13 cellular contexts compared by ENCODE assay signal in genomic region chr11:65113839-65114238, GRCh38. TPM values are rescaled to one million over a fixed set of nuclear protein-coding genes. Genes with fewer than 3 reads are reported as not detected.
DNase-seq lines count a peak whose midpoint lies in the region; ATAC-seq, FAIRE-seq and TF ChIP-seq lines count a peak whose summit lies in the region.
"Had no signal": no experiment of that assay in that cellular context is flagged by ENCODE, and none has a peak within 500 bp of the region (broad histone marks: within the 10 kb centered on the region; RNA-seq: fewer than 3 reads in every experiment).

No MANE protein-coding gene starts in this region.

- no peak overlapping the region for H2BK12ac ChIP-seq in H1 (ENCODE audit: low read depth, low read length)

- no peak for DNase-seq in T-helper 1 cell
- DNase-seq in RWPE1 (ENCODE audit: low spot score): no peak
- no peak for DNase-seq in H1 (ENCODE audit: low read depth in 1 of 2, low spot score in 2 of 2)
- DNase-seq in osteocyte (ENCODE audit: extremely low spot score, unreplicated experiment): no peak
- no peak for DNase-seq in Right ventricle myocardium superior
- DNase-seq in GM10248 (ENCODE audit: extremely low spot score): no peak
- DNase-seq: EL; hippocampal formation; NCI-H1930; stimulated activated CD4-positive, alpha-beta T cell treated with anti-CD3 and anti-CD28 coated beads, Interleukin-12 subunit alpha, Interleukin-12 subunit beta, amount 100 ng/mL, for 4 hours had no signal

- peaks cover 0 to 10% (median 3%) of the 10 kb centered on the region in 4 experiments; a peak in 2 of 8 replicates for H3K36me3 ChIP-seq in H1 (ENCODE audit: control insufficient read depth in 2 of 4, insufficient read depth in 4 of 4, low read length in 3 of 4)

- H3K14ac ChIP-seq in H1 (ENCODE audit: insufficient read length): no peak overlapping the region

- no peak overlapping the region for H2AK5ac ChIP-seq in H1 (ENCODE audit: low read depth, low read length)

- ATAC-seq in Right ventricle myocardium superior (ENCODE audit: poor library complexity): no peak
- ATAC-seq in HG03159 (IDR thresholded peaks at IDR 0.05; ENCODE audit: unreplicated experiment): no peak
- ATAC-seq: mucosa of descending colon had no signal

- no peak for FAIRE-seq in H1 (lab: Jason Lieb, UNC)

- TF ChIP-seq POLR2A in H1 (IDR thresholded peaks at IDR 0.05; ENCODE audit: control extremely low read depth in 1 of 2, low read depth in 2 of 2, low read length in 2 of 2): no peak

- no peaks in the 10 kb centered on the region for H3K9me3 Mint-ChIP-seq in T-helper 1 cell treated with Interleukin-12 subunit alpha and Interleukin-12 subunit beta and Interleukin-4 antibody, amounts not matched to agents 30 μg/mL and 1 μg/mL, for 36 hours
- no peaks in the 10 kb centered on the region for H3K9me3 Mint-ChIP-seq in osteocyte (ENCODE audit: unreplicated experiment)

- H3K4me3 Mint-ChIP-seq in T-helper 1 cell treated with Interleukin-12 subunit alpha and Interleukin-12 subunit beta and Interleukin-4 antibody, amounts not matched to agents 30 μg/mL and 1 μg/mL, for 36 hours: peak overlapping the region; percentile 90
- H3K4me3 Mint-ChIP-seq in osteocyte (ENCODE audit: unreplicated experiment): peak overlapping the region; percentile 86

- no peak overlapping the region for H3K9ac ChIP-seq in H1 (replicated peaks in 1 of 4; ENCODE audit: extremely low read depth in 1 of 4, low read depth in 3 of 4, low read length in 3 of 4)

- intact Hi-C loops in Right ventricle myocardium superior (cut with DNase I): loop anchor here (10.0 kb wide), 1 partner anchor 269 kb away; the partner anchor contains the start of gene CDC42BPG

- no peak overlapping the region for H2BK5ac ChIP-seq in H1 (ENCODE audit: low read depth, low read length)

- no peak overlapping the region for H2BK20ac ChIP-seq in H1 (ENCODE audit: low read length)

- peak overlapping the region; percentile 71 to 95; a peak in 2 of 4 replicates for H3K4me2 ChIP-seq in H1 (ENCODE audit: insufficient read depth in 1 of 2, low read depth in 2 of 2, low read length in 2 of 2)

- POLR2A ChIA-PET in RWPE1 (lab: Yijun Ruan, JAX; ENCODE audit: low non-redundant PET) (no interaction called here), H1 (lab: Charles Lee; ENCODE audit: partially characterized antibody) (interaction anchor here (1.1 to 17.4 kb wide), 14 partner anchors 8 to 266 kb away, joined by 3 to 305 read pairs (median 6); partner anchors contain the start of genes ARL2, CAPN1, FAU and MRPL49), GM10248 (lab: Yijun Ruan, JAX) (interaction anchor here (1.6 kb wide), 1 partner anchor 8 kb away, joined by 10 read pairs; the partner anchor contains the start of genes FAU and MRPL49)

- H3K4me3 ChIP-seq in H1 (ENCODE audit: extremely low read depth in 1 of 4, insufficient read depth in 2 of 4, low read depth in 3 of 4, low read length in 4 of 4): peak overlapping the region in 1 of 4 experiments; percentile 90; a peak in 1 of 8 replicates
- H3K4me3 ChIP-seq: mucosa of descending colon had no signal

- H3K4ac ChIP-seq in H1 (replicated peaks; ENCODE audit: insufficient read length, low read depth, low read length): no peak overlapping the region

- no peak overlapping the region for H4K8ac ChIP-seq in H1 (ENCODE audit: extremely low read depth, insufficient read depth, low read length)

- peaks cover 8% of the 10 kb centered on the region for H3K79me1 ChIP-seq in H1 (ENCODE audit: low read depth, low read length)

- WGBS in H1 (ENCODE audit: extremely low coverage in 1 of 2, insufficient coverage in 1 of 2, insufficient read length in 1 of 2, insufficient replicate concordance in 2 of 2, low coverage in 1 of 2, low lambda C conversion rate in 2 of 2, missing lambda C conversion rate in 1 of 2), 2 experiments: 91% methylated on average over 6 of the region's 6 CpGs; no CpG with 5 or more reads in 1 of the 2 experiments

- TF ChIP-seq CTCF in RWPE1 (conservative IDR thresholded peaks at IDR 0.05; ENCODE audit: low read depth) (no peak), H1 (IDR thresholded peaks at IDR 0.05; ENCODE audit: control extremely low read depth in 1 of 3, insufficient read depth in 1 of 3, low read depth in 1 of 3, low read length in 3 of 3) (no peak), osteocyte (IDR thresholded peaks at IDR 0.05) (no peak), GM10248 (IDR thresholded peaks at IDR 0.05; ENCODE audit: control extremely low read depth, extremely low read depth, low read depth, missing control alignments) (no peak)

- H4K5ac ChIP-seq in H1 (ENCODE audit: insufficient read length, low read depth, low read length): no peak overlapping the region

- no peaks in the 10 kb centered on the region for H3K27me3 ChIP-seq in H1 (replicated peaks in 1 of 4; ENCODE audit: control insufficient read depth in 3 of 4, extremely low read depth in 1 of 4, insufficient read depth in 3 of 4, low read length in 3 of 4)

- H3K27ac ChIP-seq in RWPE1 (peak overlapping the region; percentile 86), H1 (ENCODE audit: low read depth, low read length) (no peak overlapping the region)

- no peak overlapping the region for H2BK120ac ChIP-seq in H1 (replicated peaks; ENCODE audit: low read depth, low read length)

- TF ChIP-seq EP300 in H1 (IDR thresholded peaks at IDR 0.05; ENCODE audit: borderline replicate concordance in 1 of 2, low read depth in 2 of 2, low read length in 2 of 2): no peak

- H3K23ac ChIP-seq in H1 (ENCODE audit: insufficient read length): no peak overlapping the region

- H2AFZ ChIP-seq in H1 (ENCODE audit: low read length): no peak overlapping the region

- no peaks in the 10 kb centered on the region for H3K9me3 ChIP-seq in H1 (ENCODE audit: insufficient read depth in 2 of 2, low read depth in 1 of 2, low read length in 1 of 2)
- H3K9me3 ChIP-seq: mucosa of descending colon had no signal

- peak overlapping the region; percentile 74 for H3K27ac Mint-ChIP-seq in T-helper 1 cell treated with Interleukin-12 subunit alpha and Interleukin-12 subunit beta and Interleukin-4 antibody, amounts not matched to agents 30 μg/mL and 1 μg/mL, for 36 hours
- no peak overlapping the region for H3K27ac Mint-ChIP-seq in osteocyte (ENCODE audit: unreplicated experiment)

- no peak overlapping the region for H3K18ac ChIP-seq in H1 (ENCODE audit: extremely low read depth, low read length)

- H3K4me1 Mint-ChIP-seq in T-helper 1 cell treated with Interleukin-12 subunit alpha and Interleukin-12 subunit beta and Interleukin-4 antibody, amounts not matched to agents 30 μg/mL and 1 μg/mL, for 36 hours (ENCODE audit: low read depth): peaks cover 28% of the 10 kb centered on the region
- H3K4me1 Mint-ChIP-seq in osteocyte (ENCODE audit: unreplicated experiment): peaks cover 30% of the 10 kb centered on the region

- no peaks in the 10 kb centered on the region for H3K27me3 Mint-ChIP-seq in T-helper 1 cell treated with Interleukin-12 subunit alpha and Interleukin-12 subunit beta and Interleukin-4 antibody, amounts not matched to agents 30 μg/mL and 1 μg/mL, for 36 hours (ENCODE audit: low read depth)
- H3K27me3 Mint-ChIP-seq in osteocyte (ENCODE audit: unreplicated experiment): no peaks in the 10 kb centered on the region

- H3K36me3 Mint-ChIP-seq in T-helper 1 cell treated with Interleukin-12 subunit alpha and Interleukin-12 subunit beta and Interleukin-4 antibody, amounts not matched to agents 30 μg/mL and 1 μg/mL, for 36 hours (ENCODE audit: low read depth): peaks cover 10% of the 10 kb centered on the region
- H3K36me3 Mint-ChIP-seq in osteocyte (ENCODE audit: unreplicated experiment): peaks cover 4% of the 10 kb centered on the region

- CTCF ChIA-PET in RWPE1 (lab: Yijun Ruan, JAX) (no interaction called here), H1 (lab: Charles Lee; ENCODE audit: partially characterized antibody) (interaction anchor here (1.3 to 7.9 kb wide), 8 partner anchors 8 to 264 kb away, joined by 4 to 85 read pairs (median 10); partner anchors contain the start of genes CAPN1, FAU and MRPL49), GM10248 (lab: Yijun Ruan, JAX) (interaction anchor here (1.1 to 7.5 kb wide), 7 partner anchors 13 to 101 kb away, joined by 3 to 165 read pairs (median 5); partner anchors contain the start of genes ARL2, SNX15 and VPS51)

- H3K23me2 ChIP-seq in H1 (ENCODE audit: low read depth, low read length): peaks cover 17% of the 10 kb centered on the region; the same call in 1 of the 2 replicates

- no peak overlapping the region for H3K56ac ChIP-seq in H1 (replicated peaks; ENCODE audit: insufficient read length, low read depth, low read length)

- peaks cover 2 to 26% (median 19%) of the 10 kb centered on the region in 4 experiments for H3K4me1 ChIP-seq in H1 (replicated peaks in 1 of 4; ENCODE audit: control insufficient read depth in 3 of 4, insufficient read depth in 4 of 4, low read length in 3 of 4)

- H3K79me2 ChIP-seq in H1 (ENCODE audit: control insufficient read depth in 1 of 2, insufficient read depth in 2 of 2, low read length in 2 of 2): peaks cover 0 to 6% of the 10 kb centered on the region in 2 experiments; a peak in 1 of 4 replicates

- peaks cover 4 to 20% of the 10 kb centered on the region in 2 experiments for H4K20me1 ChIP-seq in H1 (replicated peaks in 1 of 2; ENCODE audit: control insufficient read depth in 1 of 2, insufficient read depth in 2 of 2, low read length in 2 of 2)

- no peak for TF ChIP-seq RAD21 in H1 (IDR thresholded peaks at IDR 0.05 in 1 of 2, conservative IDR thresholded peaks at IDR 0.05 in 1 of 2; ENCODE audit: low read depth in 2 of 2, low read length in 2 of 2)

- no peak overlapping the region for H4K91ac ChIP-seq in H1 (replicated peaks; ENCODE audit: insufficient read length, low read length)

- no peak overlapping the region for H2BK15ac ChIP-seq in H1 (ENCODE audit: low read length)

RNA-seq across cellular contexts. Expression of gene TM7SF2, which starts 2.2 kb away (rescaled TPM):
- 40.1 and 42.4 TPM in 2 replicates for total RNA-seq in H1 (2021; fragmentation: NEBNext Ultra II Directional; extraction: Animal tissue kit (Norgen Biotek cat#: 25700))
- 96.0 and 141 TPM in 2 replicates for polyA plus RNA-seq in H1 (2011; rRNA removed)
- 91.8 TPM for polyA plus RNA-seq in H1 (2011; cell fraction: cytosol; rRNA removed)
- polyA plus RNA-seq in H1 (2011; cell fraction: nucleus; rRNA removed): 166 TPM
- 34.5 to 52.8 TPM (median 48.8 TPM) in 4 replicates for polyA plus RNA-seq in H1 (2012, experiment 1 of 2)
- polyA plus RNA-seq in H1 (2012, experiment 2 of 2): 89.3 TPM
- 55.6 TPM for polyA plus RNA-seq in H1 (2013, experiment 1 of 2)
- 68.0 TPM for polyA plus RNA-seq in H1 (2013, experiment 2 of 2)
- polyA minus RNA-seq in H1 (2011; rRNA and poly(A)+ RNA removed): 71.7 and 87.3 TPM in 2 replicates
- polyA minus RNA-seq in H1 (2011; cell fraction: cytosol; rRNA and poly(A)+ RNA removed): 47.7 TPM
- 73.1 TPM for polyA minus RNA-seq in H1 (2011; cell fraction: nucleus; rRNA and poly(A)+ RNA removed)
- total RNA-seq in osteocyte: 13.6 and 18.3 TPM in 2 replicates
- 72.4 TPM for total RNA-seq in Right ventricle myocardium superior

RNA-seq across cellular contexts. Expression of gene ZNHIT2, which starts 3.7 kb away (rescaled TPM):
- 13.0 and 14.8 TPM in 2 replicates for total RNA-seq in H1 (2021; fragmentation: NEBNext Ultra II Directional; extraction: Animal tissue kit (Norgen Biotek cat#: 25700))
- polyA plus RNA-seq in H1 (2011; rRNA removed): 16.1 and 23.4 TPM in 2 replicates
- 13.9 TPM for polyA plus RNA-seq in H1 (2011; cell fraction: cytosol; rRNA removed)
- 12.5 TPM for polyA plus RNA-seq in H1 (2011; cell fraction: nucleus; rRNA removed)
- polyA plus RNA-seq in H1 (2012, experiment 1 of 2): 6.3 to 11.6 TPM (median 10.7 TPM) in 4 replicates
- polyA plus RNA-seq in H1 (2012, experiment 2 of 2): 12.3 TPM
- polyA plus RNA-seq in H1 (2013, experiment 1 of 2): 6.8 TPM
- polyA plus RNA-seq in H1 (2013, experiment 2 of 2): 7.0 TPM
- 1.8 and 1.9 TPM in 2 replicates for polyA minus RNA-seq in H1 (2011; rRNA and poly(A)+ RNA removed)
- polyA minus RNA-seq in H1 (2011; cell fraction: cytosol; rRNA and poly(A)+ RNA removed): 9.0 TPM
- polyA minus RNA-seq in H1 (2011; cell fraction: nucleus; rRNA and poly(A)+ RNA removed): 14.0 TPM
- total RNA-seq in osteocyte: 9.0 and 9.8 TPM in 2 replicates
- total RNA-seq in Right ventricle myocardium superior: 5.7 TPM

RNA-seq across cellular contexts. Expression of gene FAU, which starts 8.1 kb away (rescaled TPM):
- 860 and 896 TPM in 2 replicates for total RNA-seq in H1 (2021; fragmentation: NEBNext Ultra II Directional; extraction: Animal tissue kit (Norgen Biotek cat#: 25700))
- 826 and 846 TPM in 2 replicates for polyA plus RNA-seq in H1 (2011; rRNA removed)
- polyA plus RNA-seq in H1 (2011; cell fraction: cytosol; rRNA removed): 897 TPM
- 555 TPM for polyA plus RNA-seq in H1 (2011; cell fraction: nucleus; rRNA removed)
- 843 to 1,282 TPM (median 1,178 TPM) in 4 replicates for polyA plus RNA-seq in H1 (2012, experiment 1 of 2)
- 2,110 TPM for polyA plus RNA-seq in H1 (2012, experiment 2 of 2)
- 1,557 TPM for polyA plus RNA-seq in H1 (2013, experiment 1 of 2)
- polyA plus RNA-seq in H1 (2013, experiment 2 of 2): 1,524 TPM
- 121 and 136 TPM in 2 replicates for polyA minus RNA-seq in H1 (2011; rRNA and poly(A)+ RNA removed)
- polyA minus RNA-seq in H1 (2011; cell fraction: cytosol; rRNA and poly(A)+ RNA removed): 312 TPM
- polyA minus RNA-seq in H1 (2011; cell fraction: nucleus; rRNA and poly(A)+ RNA removed): 266 TPM
- 734 and 738 TPM in 2 replicates for total RNA-seq in osteocyte
- total RNA-seq in Right ventricle myocardium superior: 666 TPM

RNA-seq across cellular contexts. Expression of gene MRPL49, which starts 8.3 kb away (rescaled TPM):
- 54.0 and 55.3 TPM in 2 replicates for total RNA-seq in H1 (2021; fragmentation: NEBNext Ultra II Directional; extraction: Animal tissue kit (Norgen Biotek cat#: 25700))
- polyA plus RNA-seq in H1 (2011; rRNA removed): 77.8 and 84.8 TPM in 2 replicates
- 87.2 TPM for polyA plus RNA-seq in H1 (2011; cell fraction: cytosol; rRNA removed)
- polyA plus RNA-seq in H1 (2011; cell fraction: nucleus; rRNA removed): 46.9 TPM
- 45.0 to 56.6 TPM (median 54.3 TPM) in 4 replicates for polyA plus RNA-seq in H1 (2012, experiment 1 of 2)
- 69.2 TPM for polyA plus RNA-seq in H1 (2012, experiment 2 of 2)
- 32.4 TPM for polyA plus RNA-seq in H1 (2013, experiment 1 of 2)
- polyA plus RNA-seq in H1 (2013, experiment 2 of 2): 33.1 TPM
- polyA minus RNA-seq in H1 (2011; rRNA and poly(A)+ RNA removed): 43.9 and 53.8 TPM in 2 replicates
- polyA minus RNA-seq in H1 (2011; cell fraction: cytosol; rRNA and poly(A)+ RNA removed): 20.7 TPM
- 27.8 TPM for polyA minus RNA-seq in H1 (2011; cell fraction: nucleus; rRNA and poly(A)+ RNA removed)
- total RNA-seq in osteocyte (41.0 and 43.5 TPM in 2 replicates), Right ventricle myocardium superior (33.5 TPM)

RNA-seq across cellular contexts. Expression of gene VPS51, which starts 17.8 kb away (rescaled TPM):
- total RNA-seq in H1 (2021; fragmentation: NEBNext Ultra II Directional; extraction: Animal tissue kit (Norgen Biotek cat#: 25700)): 97.4 and 108 TPM in 2 replicates
- polyA plus RNA-seq in H1 (2011; rRNA removed): 142 and 193 TPM in 2 replicates
- 143 TPM for polyA plus RNA-seq in H1 (2011; cell fraction: cytosol; rRNA removed)
- polyA plus RNA-seq in H1 (2011; cell fraction: nucleus; rRNA removed): 268 TPM
- 70.1 to 114 TPM (median 112 TPM) in 4 replicates for polyA plus RNA-seq in H1 (2012, experiment 1 of 2)
- polyA plus RNA-seq in H1 (2012, experiment 2 of 2): 116 TPM
- polyA plus RNA-seq in H1 (2013, experiment 1 of 2): 43.6 TPM
- polyA plus RNA-seq in H1 (2013, experiment 2 of 2): 40.8 TPM
- 146 and 170 TPM in 2 replicates for polyA minus RNA-seq in H1 (2011; rRNA and poly(A)+ RNA removed)
- 231 TPM for polyA minus RNA-seq in H1 (2011; cell fraction: cytosol; rRNA and poly(A)+ RNA removed)
- polyA minus RNA-seq in H1 (2011; cell fraction: nucleus; rRNA and poly(A)+ RNA removed): 108 TPM
- total RNA-seq in osteocyte (122 and 127 TPM in 2 replicates), Right ventricle myocardium superior (88.1 TPM)
